ENCODE assay signal across 13 cellular contexts in genomic region chr4:156763511-156763910, GRCh38.
DNase-seq lines count a peak whose midpoint lies in the region; ATAC-seq and TF ChIP-seq lines count a peak whose summit lies in the region.
"Had no signal": no experiment of that assay in that cellular context is flagged by ENCODE, and none has a peak within 500 bp of the region (broad histone marks: within the 10 kb centered on the region; RNA-seq: fewer than 3 reads in every experiment).

No MANE protein-coding gene starts in this region.

- H3K4me3 ChIP-seq in H7 (ENCODE audit: insufficient read depth, low read depth, low read length) (no peak overlapping the region), MM.1S (ENCODE audit: low read length) (no peak overlapping the region)
- H3K4me3 ChIP-seq: skin epidermis had no signal

- no peaks in the 10 kb centered on the region for H3K79me2 ChIP-seq in MM.1S (ENCODE audit: low read length)

- no peak for ATAC-seq in HG03045 (IDR thresholded peaks at IDR 0.05; ENCODE audit: unreplicated experiment)

- H3K9me2 ChIP-seq in MM.1S (replicated peaks; ENCODE audit: insufficient read depth, low read length): no peaks in the 10 kb centered on the region

- H3K9me3 ChIP-seq in MM.1S (replicated peaks; ENCODE audit: insufficient read depth, low read length): no peaks in the 10 kb centered on the region

- DNase-seq in EH (ENCODE audit: low read depth): peak; percentile 69
- DNase-seq in NCI-H128 (lab: John Stamatoyannopoulos, UW; ENCODE audit: unreplicated experiment): peak; percentile 6
- DNase-seq in RPMI7951 (ENCODE audit: low read depth): peak; percentile 50
- peak; percentile 44 for DNase-seq in myocyte (ENCODE audit: low read depth)
- no peak for DNase-seq in H7
- no peak for DNase-seq in MM.1S
- DNase-seq in head of caudate nucleus: no peak
- DNase-seq: activated CD4-positive, alpha-beta T cell treated with anti-CD3 and anti-CD28 coated beads for 1 hour; amygdala; CD4-positive, alpha-beta T cell; Karpas-422 had no signal

- H3K27me3 ChIP-seq in H7 (ENCODE audit: control insufficient read depth, insufficient read depth, low read length) (no peaks in the 10 kb centered on the region), MM.1S (replicated peaks; ENCODE audit: insufficient read depth, low read length) (no peaks in the 10 kb centered on the region)

- intact Hi-C loops in head of caudate nucleus (cut with DNase I): no loop called here

- H3F3A ChIP-seq in MM.1S (ENCODE audit: insufficient read depth, low read length): no peaks in the 10 kb centered on the region

- no peak for TF ChIP-seq CTCF in MM.1S (IDR thresholded peaks at IDR 0.05; ENCODE audit: low read length)

- no peaks in the 10 kb centered on the region for H4K20me1 ChIP-seq in MM.1S (ENCODE audit: insufficient read depth, low read length)

- H3K27ac ChIP-seq in MM.1S (ENCODE audit: low read length): no peak overlapping the region
- H3K27ac ChIP-seq: skin epidermis had no signal

- no peaks in the 10 kb centered on the region for H3K36me3 ChIP-seq in H7 (replicated peaks; ENCODE audit: control insufficient read depth, insufficient read depth, low read length)
- H3K36me3 ChIP-seq in MM.1S (replicated peaks; ENCODE audit: insufficient read depth, low read length): no peaks in the 10 kb centered on the region

- no peak overlapping the region for H3K9ac ChIP-seq in MM.1S (ENCODE audit: low read length)

- no peak overlapping the region for H3K4me2 ChIP-seq in MM.1S (ENCODE audit: low read depth, low read length)

- H2AFZ ChIP-seq in MM.1S (ENCODE audit: low read length): no peak overlapping the region

- no peaks in the 10 kb centered on the region for H3K4me1 ChIP-seq in MM.1S (ENCODE audit: low read length)

Comparison
In these comparisons a context has a peak if more than half of its experiments do, and no peak if none do; other contexts are left out.
1. DNase-seq: peak in EH (single experiment), NCI-H128 (single experiment), RPMI7951 (single experiment) and myocyte (single experiment); none in H7 (single experiment), MM.1S (single experiment) and head of caudate nucleus (0 of 42).